Comparison of ENCODE assay signal across 24 cellular contexts in the genomic region with DNA sequence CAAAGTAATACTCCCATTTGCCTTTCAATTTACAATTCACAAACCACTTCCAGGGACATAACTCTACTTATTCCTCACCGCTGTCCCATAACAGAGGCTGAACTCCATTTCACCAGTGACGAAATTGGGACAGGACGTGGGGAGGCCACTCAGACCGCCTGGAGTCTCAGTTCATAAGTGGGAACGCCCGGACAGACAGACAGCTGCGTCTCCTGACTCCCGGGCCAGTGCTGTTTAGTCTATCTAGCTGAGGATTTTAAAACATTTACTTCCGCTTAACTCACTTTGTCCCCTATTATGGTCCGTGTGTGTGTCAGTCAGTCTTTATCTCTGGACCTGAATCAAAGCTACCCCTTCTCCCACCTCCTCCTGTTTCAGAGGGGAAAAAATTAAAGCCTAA.
DNase-seq lines count a peak whose midpoint lies in the region; ATAC-seq, FAIRE-seq and TF ChIP-seq lines count a peak whose summit lies in the region.
"Had no signal": no experiment of that assay in that cellular context is flagged by ENCODE, and none has a peak within 500 bp of the region (broad histone marks: within the 10 kb centered on the region; RNA-seq: fewer than 3 reads in every experiment).

No MANE protein-coding gene starts in this region.

- WGBS in IMR-90 (ENCODE audit: extremely low coverage in 2 of 2, insufficient read length in 1 of 2), 2 experiments, result 34% methylated on average over 3 of the region's 10 CpGs; no CpG with 5 or more reads in 1 of the 2 experiments
- WGBS in K562 (ENCODE audit: insufficient coverage, low coverage, missing lambda C conversion rate), result 0% methylated on average over 10 of the region's 10 CpGs

- ATAC-seq in IMR-90 (ENCODE audit: low read depth) (peak; percentile 70), K562 (no peak), mucosa of descending colon (peak; percentile 64), GM18498 (IDR thresholded peaks at IDR 0.05; ENCODE audit: unreplicated experiment) (no peak), HG03025 (IDR thresholded peaks at IDR 0.05; ENCODE audit: low FRiP score, unreplicated experiment) (no peak)
- ATAC-seq in activated CD8-positive, alpha-beta memory T cell treated with anti-CD3 and anti-CD28 coated beads, Interleukin-2, amount 10 ng/mL, durations not matched to agents 7 days and 5 days, result no peak
- ATAC-seq: natural killer cell, right cardiac atrium had no signal

- CTCF ChIA-PET in Caco-2 (lab: Charles Lee), result interaction anchor here (0.7 kb wide), 1 partner anchor 173 kb away, joined by 3 read pairs; no protein-coding TSS in a partner anchor
- CTCF ChIA-PET in IMR-90 (lab: Yijun Ruan, JAX), result interaction anchor here (0.7 to 1.8 kb wide), 4 partner anchors 13 to 323 kb away, joined by 3 to 5 read pairs (median 3); no protein-coding TSS in a partner anchor
- CTCF ChIA-PET in K562 (lab: Yijun Ruan, JAX; ENCODE audit: low intra/inter-chr PET ratio), result no interaction called here
- CTCF ChIA-PET in activated CD8-positive, alpha-beta memory T cell treated with anti-CD3 and anti-CD28 coated beads, Interleukin-2, amount 10 ng/mL, durations not matched to agents 7 days and 5 days (lab: Charles Lee), result interaction anchor here (1.5 to 1.6 kb wide), 2 partner anchors 37 to 347 kb away, joined by 3 to 5 read pairs; no protein-coding TSS in a partner anchor

- H2AK5ac ChIP-seq in IMR-90 (ENCODE audit: low read depth, low read length), result peak overlapping the region; percentile 92

- intact Hi-C loops in Caco-2 (cut with micrococcal nuclease; ENCODE audit: unreplicated experiment) (no loop called here), IMR-90 (cut with micrococcal nuclease) (no loop called here), K562 (cut with micrococcal nuclease) (no loop called here), mucosa of descending colon (cut with DNase I, micrococcal nuclease) (no loop called here), posterior cingulate gyrus (cut with DNase I) (no loop called here)

- H3K27me3 ChIP-seq in Caco-2 (replicated peaks; ENCODE audit: control insufficient read depth, insufficient read depth, low read length), result no peaks in the 10 kb centered on the region
- no peaks in the 10 kb centered on the region for H3K27me3 ChIP-seq in IMR-90 (ENCODE audit: control insufficient read depth, insufficient read depth, low read length)
- H3K27me3 ChIP-seq in K562 (ENCODE audit: control insufficient read depth in 2 of 2, insufficient read depth in 2 of 2, low read length in 2 of 2), result peaks cover 12 to 38% of the 10 kb centered on the region in 2 experiments; a peak in 4 of 5 replicates
- H3K27me3 ChIP-seq: pancreas had no signal

- H3K36me3 Mint-ChIP-seq in Caco-2 (ENCODE audit: insufficient read depth, unreplicated experiment), result no peaks in the 10 kb centered on the region
- no peaks in the 10 kb centered on the region for H3K36me3 Mint-ChIP-seq in activated CD8-positive, alpha-beta memory T cell treated with anti-CD3 and anti-CD28 coated beads, Interleukin-2, amount 10 ng/mL, durations not matched to agents 7 days and 5 days
- H3K36me3 Mint-ChIP-seq: brain, CD14-positive monocyte, natural killer cell had no signal

- H3K4me1 ChIP-seq in Caco-2 (0 out of 2 replicates have a peak, but pooled peaks cover 5% of the 10 kb centered on the region), IMR-90 (ENCODE audit: control insufficient read depth, insufficient read depth, low read length) (peaks cover 17% of the 10 kb centered on the region), K562 (replicated peaks in 1 of 2; ENCODE audit: control insufficient read depth in 2 of 2, insufficient read depth in 2 of 2, low read length in 2 of 2) (no peaks in the 10 kb centered on the region), mucosa of descending colon (ENCODE audit: low read depth) (peaks cover 13% of the 10 kb centered on the region)
- H3K4me1 ChIP-seq: pancreas had no signal

- no peak; the same call in 1 of the 2 replicates for TF ChIP-seq POLR2A in IMR-90 (IDR thresholded peaks at IDR 0.05; ENCODE audit: low read depth, low read length)
- TF ChIP-seq POLR2A in K562 (conservative IDR thresholded peaks at IDR 0.05), result no peak

- no peak overlapping the region for H2AK9ac ChIP-seq in IMR-90 (replicated peaks; ENCODE audit: low read depth, low read length, poor library complexity)

- peak overlapping the region; percentile 85 for H3K18ac ChIP-seq in IMR-90 (ENCODE audit: low read depth, low read length)

- no peak for FAIRE-seq in K562 (lab: Jason Lieb, UNC)
- FAIRE-seq: colon, HTR-8/SVneo, pancreas had no signal

- peak overlapping the region; percentile 43 to 79; a peak in 2 of 4 replicates for H4K8ac ChIP-seq in IMR-90 (ENCODE audit: low read depth in 2 of 2, low read length in 2 of 2)

- peaks cover 0 to 13% of the 10 kb centered on the region in 2 experiments; a peak in 2 of 4 replicates for H3K79me1 ChIP-seq in IMR-90 (ENCODE audit: low read depth in 1 of 2, low read length in 2 of 2)

- H3K9me3 ChIP-seq in Caco-2, result no peaks in the 10 kb centered on the region
- no peaks in the 10 kb centered on the region for H3K9me3 ChIP-seq in IMR-90 (ENCODE audit: control insufficient read depth, insufficient read depth, low read length)
- H3K9me3 ChIP-seq in K562 (replicated peaks; ENCODE audit: control insufficient read depth, insufficient read depth, low read depth, low read length), result no peaks in the 10 kb centered on the region
- H3K9me3 ChIP-seq in mucosa of descending colon, result no peaks in the 10 kb centered on the region
- H3K9me3 ChIP-seq: pancreas had no signal

- peak overlapping the region; percentile 81 for H3K4ac ChIP-seq in IMR-90 (ENCODE audit: low read depth, low read length)

- in situ Hi-C loops in IMR-90 (cut with MboI; ENCODE audit: low sequenced_read_pairs), result no loop called here
- in situ Hi-C loops in K562 (cut with MboI), result no loop called here

- BruUV-seq in Caco-2 (replicated peaks; lab: Mats Ljungman, UMichigan), result no TSS peak
- no TSS peak for BruUV-seq in IMR-90 (replicated peaks; lab: Mats Ljungman, UMichigan)
- BruUV-seq in K562 (replicated peaks; lab: Mats Ljungman, UMichigan), result no TSS peak

- POLR2A ChIA-PET in Caco-2 (lab: Charles Lee) (no interaction called here), IMR-90 (lab: Charles Lee; ENCODE audit: unreplicated experiment) (interaction anchor here (1.0 kb wide), 1 partner anchor 68 kb away, joined by 5 read pairs; the partner anchor contains the start of gene ZNF438), K562 (lab: Yijun Ruan, JAX) (interaction anchor here (0.5 kb wide), 1 partner anchor 234 kb away, joined by 3 read pairs; no protein-coding TSS in a partner anchor)

- H3K4me3 ChIP-seq in Caco-2 (ENCODE audit: low read depth, low read length) (no peak overlapping the region), IMR-90 (ENCODE audit: insufficient read depth, low read depth, low read length) (no peak overlapping the region), K562 (no peak overlapping the region), mucosa of descending colon (no peak overlapping the region)
- H3K4me3 ChIP-seq: pancreas had no signal

- peak overlapping the region; percentile 46 for H3K4me3 Mint-ChIP-seq in Caco-2 (ENCODE audit: unreplicated experiment)
- H3K4me3 Mint-ChIP-seq in activated CD8-positive, alpha-beta memory T cell treated with anti-CD3 and anti-CD28 coated beads, Interleukin-2, amount 10 ng/mL, durations not matched to agents 7 days and 5 days, result no peak overlapping the region
- H3K4me3 Mint-ChIP-seq: activated CD4-positive, alpha-beta T cell treated with anti-CD3 and anti-CD28 coated beads, Interleukin-2, amount 10 ng/mL, durations not matched to agents 7 days and 5 days; brain; CD14-positive monocyte; natural killer cell had no signal

- peak overlapping the region; percentile 84 for H2BK5ac ChIP-seq in IMR-90 (ENCODE audit: low read depth, low read length, poor library complexity, severe bottlenecking)

- H3K14ac ChIP-seq in IMR-90 (replicated peaks; ENCODE audit: low read depth, low read length), result peak overlapping the region; percentile 83

- H3K27me3 Mint-ChIP-seq in Caco-2 (ENCODE audit: insufficient read depth, unreplicated experiment), result peaks cover 4% of the 10 kb centered on the region
- no peaks in the 10 kb centered on the region for H3K27me3 Mint-ChIP-seq in activated CD8-positive, alpha-beta memory T cell treated with anti-CD3 and anti-CD28 coated beads, Interleukin-2, amount 10 ng/mL, durations not matched to agents 7 days and 5 days
- H3K27me3 Mint-ChIP-seq: activated CD4-positive, alpha-beta T cell treated with anti-CD3 and anti-CD28 coated beads, Interleukin-2, amount 10 ng/mL, durations not matched to agents 7 days and 5 days; brain had no signal

- dilution Hi-C loops in IMR-90 (cut with HindIII; ENCODE audit: low sequenced_read_pairs, unreplicated experiment), result no loop called here

- TF ChIP-seq CTCF in Caco-2 (IDR thresholded peaks at IDR 0.05; ENCODE audit: insufficient read depth in 1 of 2, low read depth in 1 of 2, low read length in 1 of 2, severe bottlenecking in 1 of 2, unreplicated experiment in 1 of 2) (no peak), IMR-90 (conservative IDR thresholded peaks at IDR 0.05; ENCODE audit: low read depth, low read length) (no peak), K562 (IDR thresholded peaks at IDR 0.05 in 2 of 3, conservative IDR thresholded peaks at IDR 0.05 in 1 of 3; ENCODE audit: insufficient read depth in 2 of 3, low read depth in 1 of 3, low read length in 3 of 3) (no peak), mucosa of descending colon (IDR thresholded peaks at IDR 0.05) (no peak)

- no peaks in the 10 kb centered on the region for H3K9me3 Mint-ChIP-seq in Caco-2 (ENCODE audit: unreplicated experiment)
- H3K9me3 Mint-ChIP-seq in activated CD8-positive, alpha-beta memory T cell treated with anti-CD3 and anti-CD28 coated beads, Interleukin-2, amount 10 ng/mL, durations not matched to agents 7 days and 5 days (ENCODE audit: low read depth), result no peaks in the 10 kb centered on the region
- H3K9me3 Mint-ChIP-seq: activated CD4-positive, alpha-beta T cell treated with anti-CD3 and anti-CD28 coated beads, Interleukin-2, amount 10 ng/mL, durations not matched to agents 7 days and 5 days; brain; natural killer cell had no signal

- peak overlapping the region; percentile 22; the same call in 1 of the 2 replicates for H3K27ac ChIP-seq in IMR-90 (ENCODE audit: insufficient read depth, low read length)
- no peak overlapping the region for H3K27ac ChIP-seq in K562 (ENCODE audit: extremely low read depth, low read depth, low read length)
- H3K27ac ChIP-seq: pancreas had no signal

- TF ChIP-seq RAD21 in IMR-90 (IDR thresholded peaks at IDR 0.05; ENCODE audit: low read length) (no peak; the same call in 1 of the 2 replicates), K562 (CRISPR knock-in tag; conservative IDR thresholded peaks at IDR 0.05 in 1 of 2, IDR thresholded peaks at IDR 0.05 in 1 of 2) (no peak)

- H2BK120ac ChIP-seq in IMR-90 (ENCODE audit: low read depth, low read length), result peak overlapping the region; percentile 97

- H3K9me1 ChIP-seq in IMR-90 (ENCODE audit: insufficient read depth, low read length) (peaks cover 24% of the 10 kb centered on the region), K562 (ENCODE audit: control insufficient read depth, insufficient read depth, low read length) (no peaks in the 10 kb centered on the region)

- peak overlapping the region; percentile 95 for H2BK20ac ChIP-seq in IMR-90 (ENCODE audit: low read depth, low read length)

- H3K9ac ChIP-seq in IMR-90 (ENCODE audit: low read depth, low read length) (peak overlapping the region; percentile 3; the same call in 1 of the 2 replicates), K562 (ENCODE audit: insufficient read depth in 1 of 2, low read depth in 2 of 2, low read length in 2 of 2) (no peak overlapping the region)

- no peak for TF ChIP-seq EP300 in K562 (IDR thresholded peaks at IDR 0.05; ENCODE audit: low read length)

- peak overlapping the region; percentile 65 for H2AFZ ChIP-seq in IMR-90 (replicated peaks; ENCODE audit: low read length, poor library complexity)
- H2AFZ ChIP-seq in K562 (ENCODE audit: low read depth, low read length), result no peak overlapping the region

- H4K20me1 ChIP-seq in IMR-90 (ENCODE audit: insufficient read depth, low read length), result no peaks in the 10 kb centered on the region
- H4K20me1 ChIP-seq in K562 (replicated peaks; ENCODE audit: control insufficient read depth, insufficient read depth, low read length), result no peaks in the 10 kb centered on the region

- DNase-seq in Caco-2 (no peak), IMR-90 (peak; percentile 80), K562 (ENCODE audit: extremely low read depth in 1 of 4, low spot score in 3 of 4) (no peak), mucosa of descending colon (peak in 2 of 3 donors; percentile 29 to 33), posterior cingulate gyrus (no peak)
- DNase-seq in activated CD8-positive, alpha-beta memory T cell treated with anti-CD3 and anti-CD28 coated beads, Interleukin-2, amount 10 ng/mL, durations not matched to agents 7 days and 5 days, result no peak
- DNase-seq: activated CD4-positive, alpha-beta T cell treated with anti-CD3 and anti-CD28 coated beads, Interleukin-2, amount 10 ng/mL, durations not matched to agents 7 days and 5 days; activated CD8-positive, alpha-beta memory T cell treated with anti-CD3 and anti-CD28 coated beads, Interleukin-2, amount 50 U/mL, for 48 hours; GF-D8; Karpas-422; left cardiac atrium; natural killer cell; NCI-H1048; NCI-H187; OCI-M1; right cardiac atrium; SIG-M5 had no signal

- peak overlapping the region; percentile 59 for H3K4me2 ChIP-seq in IMR-90 (ENCODE audit: low read depth, low read length)
- no peak overlapping the region for H3K4me2 ChIP-seq in K562 (ENCODE audit: insufficient read depth, low read length)

- peak overlapping the region; percentile 95; the same call in 2 of the 3 replicates for H2BK15ac ChIP-seq in IMR-90 (ENCODE audit: low read depth, low read length)

- H3K36me3 ChIP-seq in Caco-2 (ENCODE audit: control insufficient read depth, insufficient read depth, low read length), result no peaks in the 10 kb centered on the region
- H3K36me3 ChIP-seq in IMR-90 (ENCODE audit: control insufficient read depth, insufficient read depth, low read length), result no peaks in the 10 kb centered on the region
- no peaks in the 10 kb centered on the region for H3K36me3 ChIP-seq in K562 (ENCODE audit: control insufficient read depth, insufficient read depth, low read length)
- no peaks in the 10 kb centered on the region for H3K36me3 ChIP-seq in mucosa of descending colon (ENCODE audit: low read depth)
- H3K36me3 ChIP-seq: pancreas had no signal

- peaks cover 10% of the 10 kb centered on the region for H3K4me1 Mint-ChIP-seq in Caco-2 (ENCODE audit: low read depth, unreplicated experiment)
- peaks cover 37% of the 10 kb centered on the region for H3K4me1 Mint-ChIP-seq in activated CD8-positive, alpha-beta memory T cell treated with anti-CD3 and anti-CD28 coated beads, Interleukin-2, amount 10 ng/mL, durations not matched to agents 7 days and 5 days
- H3K4me1 Mint-ChIP-seq: natural killer cell had no signal

- no peak overlapping the region for H3K27ac Mint-ChIP-seq in Caco-2 (ENCODE audit: unreplicated experiment)
- no peak overlapping the region for H3K27ac Mint-ChIP-seq in activated CD8-positive, alpha-beta memory T cell treated with anti-CD3 and anti-CD28 coated beads, Interleukin-2, amount 10 ng/mL, durations not matched to agents 7 days and 5 days
- H3K27ac Mint-ChIP-seq: activated CD4-positive, alpha-beta T cell treated with anti-CD3 and anti-CD28 coated beads, Interleukin-2, amount 10 ng/mL, durations not matched to agents 7 days and 5 days; CD14-positive monocyte; natural killer cell had no signal

- H3K56ac ChIP-seq in IMR-90 (ENCODE audit: extremely low read depth, insufficient read depth, low read length), result peak overlapping the region; percentile 12; the same call in 1 of the 2 replicates

- peak overlapping the region; percentile 79 for H4K5ac ChIP-seq in IMR-90 (ENCODE audit: low read depth, low read length)

- H4K91ac ChIP-seq in IMR-90 (ENCODE audit: insufficient read depth, low read depth, low read length), result peak overlapping the region; percentile 95

- H3K79me2 ChIP-seq in K562 (ENCODE audit: control insufficient read depth, insufficient read depth, low read length), result no peaks in the 10 kb centered on the region

- peak overlapping the region; percentile 78 for H3K23ac ChIP-seq in IMR-90 (ENCODE audit: low read depth, low read length)

Comparison
In these comparisons a context has a peak if more than half of its experiments do, and no peak if none do; other contexts are left out.
1. DNase-seq: peak in IMR-90 (single experiment) and mucosa of descending colon (2 of 3); none in Caco-2 (0 of 2), K562 (0 of 4), posterior cingulate gyrus (0 of 10) and activated CD8-positive, alpha-beta memory T cell treated with anti-CD3 and anti-CD28 coated beads, Interleukin-2, amount 10 ng/mL, durations not matched to agents 7 days and 5 days (single experiment).
2. ATAC-seq: peak in IMR-90 (single experiment) and mucosa of descending colon (single experiment); none in K562 (single experiment), activated CD8-positive, alpha-beta memory T cell treated with anti-CD3 and anti-CD28 coated beads, Interleukin-2, amount 10 ng/mL, durations not matched to agents 7 days and 5 days (single experiment), GM18498 (single experiment) and HG03025 (single experiment).